In the genomic region with DNA sequence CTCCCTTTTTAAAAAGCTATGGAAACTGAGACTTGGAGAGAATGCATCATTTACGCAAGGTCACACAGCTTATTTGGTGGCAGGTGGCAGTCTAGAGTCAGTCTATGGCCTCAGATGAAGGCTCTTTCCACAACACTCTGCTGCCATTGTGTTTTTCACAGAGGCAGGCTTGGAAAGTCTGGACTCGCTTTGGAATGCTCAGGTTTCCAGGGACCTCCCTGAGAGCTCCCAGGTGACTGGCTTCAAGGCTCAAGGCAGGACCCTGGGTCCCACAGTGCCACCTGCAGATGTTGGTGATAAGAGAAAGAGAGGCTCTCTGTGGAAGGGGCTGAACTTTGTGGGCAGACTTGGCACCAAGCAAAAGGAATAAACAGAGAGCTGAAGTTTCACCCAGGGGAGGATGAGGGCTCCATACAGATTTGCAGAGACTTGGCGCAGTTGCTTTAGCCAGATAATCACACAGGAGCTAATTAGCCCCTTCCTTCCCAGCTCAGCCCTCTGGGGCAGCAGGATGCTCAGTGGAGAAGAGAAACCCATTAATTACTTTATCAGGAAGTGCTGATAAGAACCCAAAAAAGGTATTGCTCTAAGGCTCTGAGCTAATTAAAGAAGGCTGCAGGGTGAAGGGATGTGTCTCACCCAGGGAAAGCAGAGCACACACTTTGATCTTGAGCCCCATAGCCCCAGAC, we compare ENCODE assay signal across 9 cellular contexts.
DNase-seq lines count a peak whose midpoint lies in the region; ATAC-seq and TF ChIP-seq lines count a peak whose summit lies in the region.
"Had no signal": no experiment of that assay in that cellular context is flagged by ENCODE, and none has a peak within 500 bp of the region (broad histone marks: within the 10 kb centered on the region; RNA-seq: fewer than 3 reads in every experiment).

No MANE protein-coding gene starts in this region.

- TF ChIP-seq POLR2A in upper lobe of left lung (IDR thresholded peaks at IDR 0.05): no peak

- peaks cover 5% of the 10 kb centered on the region for H3K9me2 ChIP-seq in GM23338 (ENCODE audit: insufficient read depth)

- H2AFZ ChIP-seq in GM23338: peak overlapping the region; percentile 38; the same call in 1 of the 2 replicates

- H3K4me1 Mint-ChIP-seq in Calu3 (ENCODE audit: low read depth, unreplicated experiment): no peaks in the 10 kb centered on the region
- H3K4me1 Mint-ChIP-seq in GM23338: peaks cover 3% of the 10 kb centered on the region; the same call in 1 of the 3 replicates
- H3K4me1 Mint-ChIP-seq in activated CD4-positive, alpha-beta memory T cell treated with anti-CD3 and anti-CD28 coated beads for 36 hours (ENCODE audit: low read depth): peaks cover 66% of the 10 kb centered on the region

- no peaks in the 10 kb centered on the region for H3K27me3 ChIP-seq in GM23338 (ENCODE audit: insufficient read depth)
- H3K27me3 ChIP-seq in upper lobe of left lung: no peaks in the 10 kb centered on the region

- no peak overlapping the region for H3K27ac ChIP-seq in GM23338 (ENCODE audit: low read depth)
- H3K27ac ChIP-seq in upper lobe of left lung: peak overlapping the region in 2 of 4 donors; percentile 1 to 21

- H4K20me1 ChIP-seq in GM23338 (replicated peaks; ENCODE audit: insufficient read depth): no peaks in the 10 kb centered on the region

- H3K4me3 Mint-ChIP-seq in Calu3 (ENCODE audit: low read depth, unreplicated experiment) (no peak overlapping the region), GM23338 (no peak overlapping the region)
- no peak overlapping the region for H3K4me3 Mint-ChIP-seq in activated CD4-positive, alpha-beta memory T cell treated with anti-CD3 and anti-CD28 coated beads for 36 hours

- peak; percentile 15 for DNase-seq in Calu3
- DNase-seq in GM23338 (ENCODE audit: low spot score): peak; percentile 19
- peak; percentile 31 for DNase-seq in activated CD4-positive, alpha-beta memory T cell treated with anti-CD3 and anti-CD28 coated beads for 36 hours
- DNase-seq in left lobe of liver (ENCODE audit: low spot score): no peak
- no peak for DNase-seq in inferior parietal cortex (ENCODE audit: extremely low spot score)
- no peak for DNase-seq in stimulated activated CD4-positive, alpha-beta T cell treated with anti-CD3 and anti-CD28 coated beads, Interleukin-15, amount 100 ng/mL, for 24 hours
- DNase-seq in sciatic nerve (ENCODE audit: low spot score): no peak
- DNase-seq in upper lobe of left lung: no peak
- DNase-seq: NCI-H526 treated with DMSO at 0.1 percent for 48 hours had no signal

- WGBS in upper lobe of left lung, 2 donors: 60 to 63% methylated on average over 3 of the region's 3 CpGs

- no peaks in the 10 kb centered on the region for H3K9me3 ChIP-seq in upper lobe of left lung

- peaks cover 24% of the 10 kb centered on the region for H3K27me3 Mint-ChIP-seq in Calu3 (ENCODE audit: unreplicated experiment)
- peaks cover 4% of the 10 kb centered on the region for H3K27me3 Mint-ChIP-seq in GM23338 (ENCODE audit: insufficient read depth, low read depth, poor library complexity)
- no peaks in the 10 kb centered on the region for H3K27me3 Mint-ChIP-seq in activated CD4-positive, alpha-beta memory T cell treated with anti-CD3 and anti-CD28 coated beads for 36 hours

- H3K4me3 ChIP-seq in GM23338 (no peak overlapping the region), upper lobe of left lung (no peak overlapping the region)

- no peaks in the 10 kb centered on the region for H3K4me1 ChIP-seq in GM23338 (ENCODE audit: insufficient read depth)
- peaks cover 16 to 33% (median 17%) of the 10 kb centered on the region in 4 donors for H3K4me1 ChIP-seq in upper lobe of left lung

- no peaks in the 10 kb centered on the region for H3K79me2 ChIP-seq in GM23338 (replicated peaks; ENCODE audit: insufficient read depth)

- no peaks in the 10 kb centered on the region for H3K36me3 Mint-ChIP-seq in Calu3 (ENCODE audit: insufficient read depth, unreplicated experiment)
- no peaks in the 10 kb centered on the region for H3K36me3 Mint-ChIP-seq in GM23338 (ENCODE audit: low read depth)
- no peaks in the 10 kb centered on the region for H3K36me3 Mint-ChIP-seq in activated CD4-positive, alpha-beta memory T cell treated with anti-CD3 and anti-CD28 coated beads for 36 hours

- H3F3A ChIP-seq in GM23338 (replicated peaks; ENCODE audit: low read depth): no peaks in the 10 kb centered on the region

- TF ChIP-seq EP300 in upper lobe of left lung (IDR thresholded peaks at IDR 0.05): no peak

- POLR2A ChIA-PET in activated CD4-positive, alpha-beta memory T cell treated with anti-CD3 and anti-CD28 coated beads for 36 hours (lab: Charles Lee): interaction anchor here (0.8 to 2.9 kb wide), 7 partner anchors 44 to 189 kb away, joined by 3 to 13 read pairs (median 4); no protein-coding TSS in a partner anchor

- H3K27ac Mint-ChIP-seq in Calu3 (ENCODE audit: unreplicated experiment): no peak overlapping the region
- H3K27ac Mint-ChIP-seq in GM23338: no peak overlapping the region; the same call in 1 of the 2 replicates
- H3K27ac Mint-ChIP-seq in activated CD4-positive, alpha-beta memory T cell treated with anti-CD3 and anti-CD28 coated beads for 36 hours: peak overlapping the region; percentile 96

- H3K36me3 ChIP-seq in GM23338 (ENCODE audit: insufficient read depth): no peaks in the 10 kb centered on the region
- H3K36me3 ChIP-seq in upper lobe of left lung: no peaks in the 10 kb centered on the region

- TF ChIP-seq CTCF in Calu3 (IDR thresholded peaks at IDR 0.05; ENCODE audit: unreplicated experiment) (no peak), GM23338 (conservative IDR thresholded peaks at IDR 0.05; ENCODE audit: low read depth in 2 of 2) (peak in 1 of 2 experiments; percentile 37; a peak in 3 of 4 replicates), upper lobe of left lung (IDR thresholded peaks at IDR 0.05) (no peak)

- H3K9me3 Mint-ChIP-seq in Calu3 (ENCODE audit: low read depth, unreplicated experiment) (peaks cover 10% of the 10 kb centered on the region), GM23338 (peaks cover 13% of the 10 kb centered on the region)
- H3K9me3 Mint-ChIP-seq in activated CD4-positive, alpha-beta memory T cell treated with anti-CD3 and anti-CD28 coated beads for 36 hours: no peaks in the 10 kb centered on the region

- ATAC-seq in GM23338: peak; percentile 64
- peak; percentile 31 for ATAC-seq in left lobe of liver
- no peak for ATAC-seq in sciatic nerve
- ATAC-seq in upper lobe of left lung (ENCODE audit: low FRiP score in 2 of 2): no peak

- intact Hi-C loops in Calu3 (cut with micrococcal nuclease; ENCODE audit: unreplicated experiment) (loop anchor here (5.0 to 10.0 kb wide), 2 partner anchors 130 to 372 kb away; no protein-coding TSS in a partner anchor), sciatic nerve (cut with DNase I) (no loop called here)
- intact Hi-C loops in activated CD4-positive, alpha-beta memory T cell treated with anti-CD3 and anti-CD28 coated beads for 36 hours (cut with micrococcal nuclease): no loop called here

- no TSS peak for BruUV-seq in Calu3 (replicated peaks; lab: Mats Ljungman, UMichigan)

- no peak overlapping the region for H3K4me2 ChIP-seq in GM23338

- CTCF ChIA-PET in Calu3 (lab: Charles Lee): interaction anchor here (0.9 to 1.4 kb wide), 4 partner anchors 30 to 377 kb away, joined by 3 to 6 read pairs (median 3); no protein-coding TSS in a partner anchor
- CTCF ChIA-PET in activated CD4-positive, alpha-beta memory T cell treated with anti-CD3 and anti-CD28 coated beads for 36 hours (lab: Charles Lee): interaction anchor here (0.7 to 2.1 kb wide), 26 partner anchors 9 to 377 kb away, joined by 3 to 12 read pairs (median 4); a partner anchor contains a TSS

TF ChIP-seq in GM23338, 12 proteins besides CTCF, POLR2A, EP300 and RAD21 (continues in another document):
- TF ChIP-seq POLR2AphosphoS5 (IDR thresholded peaks at IDR 0.05; ENCODE audit: low read depth) (no peak), NANOG (IDR thresholded peaks at IDR 0.05; ENCODE audit: borderline replicate concordance) (no peak)

Comparison
In these comparisons a context has a peak if more than half of its experiments do, and no peak if none do; other contexts are left out.
1. DNase-seq: peak in Calu3 (single experiment), GM23338 (single experiment) and activated CD4-positive, alpha-beta memory T cell treated with anti-CD3 and anti-CD28 coated beads for 36 hours (single experiment); none in left lobe of liver (single experiment), inferior parietal cortex (single experiment), stimulated activated CD4-positive, alpha-beta T cell treated with anti-CD3 and anti-CD28 coated beads, Interleukin-15, amount 100 ng/mL, for 24 hours (single experiment), sciatic nerve (single experiment) and upper lobe of left lung (0 of 2).
2. ATAC-seq: peak in GM23338 (single experiment) and left lobe of liver (single experiment); none in sciatic nerve (single experiment) and upper lobe of left lung (0 of 2).